31 cellular contexts compared by ENCODE assay signal in genomic region chr2:164155558-164155957, GRCh38.
"Had no signal": no experiment of that assay in that cellular context is flagged by ENCODE, and none has a peak within 500 bp of the region (broad histone marks: within the 10 kb centered on the region; RNA-seq: fewer than 3 reads in every experiment).

No MANE protein-coding gene starts in this region.

- H3K9me3 Mint-ChIP-seq: stimulated activated naive B cell treated with anti-CD40 and anti-IgM and Interleukin-4, amounts not matched to agents 10 μg/mL and 1 μg/mL and 100 μg/mL, for 72 hours had no signal

- H3K9me3 ChIP-seq: neutrophil, ovary, right lobe of liver, suprapubic skin, testis, transverse colon, upper lobe of right lung, uterus had no signal

- ATAC-seq: naive thymus-derived CD8-positive, alpha-beta T cell; natural killer cell treated with Interleukin-12 subunit alpha and Interleukin-12 subunit beta and Interleukin-15 and Interleukin-18, amount 100 ng/mL, for 72 hours; psoas muscle; right lobe of liver; stimulated activated effector memory CD8-positive, alpha-beta T cell treated with anti-CD3 and anti-CD28 coated beads, Interleukin-12 subunit alpha, Interleukin-12 subunit beta, amount 100 ng/mL, for 72 hours; stimulated activated naive B cell treated with anti-CD40 and anti-IgM and Interleukin-4, amounts not matched to agents 10 μg/mL and 1 μg/mL and 100 μg/mL, for 72 hours; stimulated activated naive CD8-positive, alpha-beta T cell treated with anti-CD3 and anti-CD28 coated beads, Interleukin-15, amount 100 ng/mL, for 72 hours; upper lobe of right lung had no signal

- H3K27ac Mint-ChIP-seq: naive thymus-derived CD8-positive, alpha-beta T cell; natural killer cell treated with Interleukin-12 subunit alpha and Interleukin-12 subunit beta and Interleukin-15 and Interleukin-18, amount 100 ng/mL, for 72 hours; nephron progenitor cell; progenitor cell of endocrine pancreas; stimulated activated effector memory CD8-positive, alpha-beta T cell treated with anti-CD3 and anti-CD28 coated beads, Interleukin-12 subunit alpha, Interleukin-12 subunit beta, amount 100 ng/mL, for 72 hours; stimulated activated naive B cell treated with anti-CD40 and anti-IgM and Interleukin-4, amounts not matched to agents 10 μg/mL and 1 μg/mL and 100 μg/mL, for 72 hours; stimulated activated naive CD8-positive, alpha-beta T cell treated with anti-CD3 and anti-CD28 coated beads, Interleukin-15, amount 100 ng/mL, for 72 hours; type B pancreatic cell had no signal

- H3K4me1 ChIP-seq: parathyroid adenoma, psoas muscle, right lobe of liver, sigmoid colon, suprapubic skin, testis, tibial artery, transverse colon, upper lobe of right lung, uterus had no signal

- H3K27ac ChIP-seq: neutrophil, ovary, parathyroid adenoma, psoas muscle, right lobe of liver, sigmoid colon, suprapubic skin, testis, tibial artery, transverse colon, upper lobe of right lung, uterus had no signal

- H3K4me3 Mint-ChIP-seq: naive thymus-derived CD8-positive, alpha-beta T cell; natural killer cell treated with Interleukin-12 subunit alpha and Interleukin-12 subunit beta and Interleukin-15 and Interleukin-18, amount 100 ng/mL, for 72 hours; nephron progenitor cell; neural crest cell; stimulated activated effector memory CD8-positive, alpha-beta T cell treated with anti-CD3 and anti-CD28 coated beads, Interleukin-12 subunit alpha, Interleukin-12 subunit beta, amount 100 ng/mL, for 72 hours; stimulated activated naive B cell treated with anti-CD40 and anti-IgM and Interleukin-4, amounts not matched to agents 10 μg/mL and 1 μg/mL and 100 μg/mL, for 72 hours; stimulated activated naive CD8-positive, alpha-beta T cell treated with anti-CD3 and anti-CD28 coated beads, Interleukin-15, amount 100 ng/mL, for 72 hours; type B pancreatic cell had no signal

- H3K4me3 ChIP-seq: ovary, psoas muscle, right lobe of liver, sigmoid colon, suprapubic skin, testis, tibial artery, transverse colon, upper lobe of right lung, uterus had no signal

- H3K27me3 Mint-ChIP-seq: naive thymus-derived CD8-positive, alpha-beta T cell; natural killer cell treated with Interleukin-12 subunit alpha and Interleukin-12 subunit beta and Interleukin-15 and Interleukin-18, amount 100 ng/mL, for 72 hours; progenitor cell of endocrine pancreas; stimulated activated naive B cell treated with anti-CD40 and anti-IgM and Interleukin-4, amounts not matched to agents 10 μg/mL and 1 μg/mL and 100 μg/mL, for 72 hours; stimulated activated naive CD8-positive, alpha-beta T cell treated with anti-CD3 and anti-CD28 coated beads, Interleukin-15, amount 100 ng/mL, for 72 hours; type B pancreatic cell had no signal

- DNase-seq: naive thymus-derived CD8-positive, alpha-beta T cell; nephron progenitor cell; nucleus accumbens; ovary; posterior cingulate gyrus; psoas muscle; right cardiac atrium; right lobe of liver; sigmoid colon; small intestine; stimulated activated CD4-positive, alpha-beta T cell treated with anti-CD3 and anti-CD28 coated beads, Interleukin-15, amount 100 ng/mL, for 24 hours; stimulated activated CD4-positive, alpha-beta T cell treated with anti-CD3 and anti-CD28 coated beads, Interleukin-2, amount 100 ng/mL, for 24 hours; stimulated activated CD4-positive, alpha-beta T cell treated with anti-CD3 and anti-CD28 coated beads, Interleukin-2, amount 100 ng/mL, for 48 hours; stimulated activated CD4-positive, alpha-beta T cell treated with anti-CD3 and anti-CD28 coated beads, Interleukin-4, amount 100 ng/mL, for 24 hours; stimulated activated naive B cell treated with anti-CD40 and anti-IgM and Interleukin-4, amounts not matched to agents 10 μg/mL and 1 μg/mL and 100 μg/mL, for 72 hours; stimulated activated naive CD4-positive, alpha-beta T cell treated with Interleukin-2 at 50 U/mL for 16 hours; stimulated activated naive CD8-positive, alpha-beta T cell treated with anti-CD3 and anti-CD28 coated beads, Interleukin-15, amount 100 ng/mL, for 72 hours; substantia nigra; testis; tibial artery; transverse colon; upper lobe of right lung; uterus had no signal

- H3K36me3 ChIP-seq: neutrophil, ovary, right lobe of liver, sigmoid colon, suprapubic skin, tibial artery, transverse colon, upper lobe of right lung, uterus had no signal

- H3K9ac ChIP-seq: parathyroid adenoma had no signal

- H3K36me3 Mint-ChIP-seq: naive thymus-derived CD8-positive, alpha-beta T cell; natural killer cell treated with Interleukin-12 subunit alpha and Interleukin-12 subunit beta and Interleukin-15 and Interleukin-18, amount 100 ng/mL, for 72 hours; stimulated activated effector memory CD8-positive, alpha-beta T cell treated with anti-CD3 and anti-CD28 coated beads, Interleukin-12 subunit alpha, Interleukin-12 subunit beta, amount 100 ng/mL, for 72 hours; stimulated activated naive B cell treated with anti-CD40 and anti-IgM and Interleukin-4, amounts not matched to agents 10 μg/mL and 1 μg/mL and 100 μg/mL, for 72 hours; type B pancreatic cell had no signal

- H3K4me1 Mint-ChIP-seq: naive thymus-derived CD8-positive, alpha-beta T cell; nephron progenitor cell; neural crest cell; stimulated activated effector memory CD8-positive, alpha-beta T cell treated with anti-CD3 and anti-CD28 coated beads, Interleukin-12 subunit alpha, Interleukin-12 subunit beta, amount 100 ng/mL, for 72 hours; stimulated activated naive B cell treated with anti-CD40 and anti-IgM and Interleukin-4, amounts not matched to agents 10 μg/mL and 1 μg/mL and 100 μg/mL, for 72 hours; stimulated activated naive CD8-positive, alpha-beta T cell treated with anti-CD3 and anti-CD28 coated beads, Interleukin-15, amount 100 ng/mL, for 72 hours had no signal

- H3K27me3 ChIP-seq: neutrophil, right lobe of liver, sigmoid colon, suprapubic skin, testis, tibial artery, transverse colon, upper lobe of right lung, uterus had no signal
